13 cellular contexts compared by ENCODE assay signal in the genomic region with DNA sequence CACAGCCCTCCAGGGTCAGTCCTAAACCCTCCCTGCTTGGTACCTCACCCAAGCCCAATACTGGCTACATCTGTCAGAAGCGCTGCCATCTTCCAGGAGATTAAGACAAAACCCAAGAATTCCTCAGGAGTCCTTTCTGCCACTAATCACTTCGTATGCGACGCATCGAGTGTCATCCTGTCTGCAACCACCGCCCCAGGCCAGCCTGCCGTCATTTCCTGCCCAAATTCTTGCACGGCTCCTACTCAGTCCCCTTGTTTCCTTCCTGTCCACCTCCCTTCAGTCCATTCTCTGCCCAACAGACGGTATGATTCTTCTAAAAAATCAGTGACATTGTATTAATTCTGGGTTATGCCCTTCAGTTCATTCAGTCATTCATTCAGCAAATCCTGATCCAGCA.
DNase-seq lines count a peak whose midpoint lies in the region; ATAC-seq, FAIRE-seq and TF ChIP-seq lines count a peak whose summit lies in the region.
"Had no signal": no experiment of that assay in that cellular context is flagged by ENCODE, and none has a peak within 500 bp of the region (broad histone marks: within the 10 kb centered on the region; RNA-seq: fewer than 3 reads in every experiment).

No MANE protein-coding gene starts in this region.

- DNase-seq in activated CD8-positive, alpha-beta memory T cell treated with anti-CD3 and anti-CD28 coated beads, Interleukin-2, amount 10 ng/mL, durations not matched to agents 7 days and 5 days, result peak; percentile 83
- no peak for DNase-seq in activated CD8-positive, alpha-beta memory T cell treated with anti-CD3 and anti-CD28 coated beads, Interleukin-2, amount 50 U/mL, for 4 hours
- DNase-seq in activated CD8-positive, alpha-beta T cell treated with anti-CD3 and anti-CD28 coated beads for 36 hours, result peak; percentile 67
- peak; percentile 32 to 39 (median 38) for DNase-seq in effector memory CD8-positive, alpha-beta T cell
- peak; percentile 34 for DNase-seq in small intestine
- DNase-seq in ecto neural progenitor cell (ENCODE audit: low spot score), result no peak
- DNase-seq in NCI-H128 (lab: John Stamatoyannopoulos, UW; ENCODE audit: unreplicated experiment), result no peak
- DNase-seq in SK-N-DZ (ENCODE audit: low spot score), result no peak
- DNase-seq: Karpas-422, NCI-H2081 treated with DMSO at 0.1 percent for 48 hours, SIG-M5, WERI-Rb-1 had no signal

- peak; percentile 65 for ATAC-seq in activated CD8-positive, alpha-beta memory T cell treated with anti-CD3 and anti-CD28 coated beads, Interleukin-2, amount 10 ng/mL, durations not matched to agents 7 days and 5 days
- ATAC-seq in activated CD8-positive, alpha-beta T cell treated with anti-CD3 and anti-CD28 coated beads for 36 hours, result peak; percentile 31
- peak; percentile 44 for ATAC-seq in effector memory CD8-positive, alpha-beta T cell (replicated peaks)

- H3K27ac ChIP-seq in small intestine (ENCODE audit: low read depth in 1 of 2, low read length in 1 of 2), result peak overlapping the region; percentile 28 to 81
- H3K27ac ChIP-seq: WERI-Rb-1 had no signal

- 73 to 81% (median 76%) methylated on average over 9 of the region's 9 CpGs for WGBS in small intestine, 3 donors

- no peaks in the 10 kb centered on the region for H3K9me3 ChIP-seq in small intestine (ENCODE audit: control insufficient read depth, low read depth)

- H3K36me3 Mint-ChIP-seq in activated CD8-positive, alpha-beta memory T cell treated with anti-CD3 and anti-CD28 coated beads, Interleukin-2, amount 10 ng/mL, durations not matched to agents 7 days and 5 days, result peaks cover 69% of the 10 kb centered on the region
- peaks cover 80% of the 10 kb centered on the region for H3K36me3 Mint-ChIP-seq in activated CD8-positive, alpha-beta T cell treated with anti-CD3 and anti-CD28 coated beads for 36 hours (ENCODE audit: low read depth)
- peaks cover 66% of the 10 kb centered on the region for H3K36me3 Mint-ChIP-seq in effector memory CD8-positive, alpha-beta T cell (ENCODE audit: insufficient read depth)

- no peaks in the 10 kb centered on the region for H3K27me3 Mint-ChIP-seq in activated CD8-positive, alpha-beta memory T cell treated with anti-CD3 and anti-CD28 coated beads, Interleukin-2, amount 10 ng/mL, durations not matched to agents 7 days and 5 days
- no peaks in the 10 kb centered on the region for H3K27me3 Mint-ChIP-seq in activated CD8-positive, alpha-beta T cell treated with anti-CD3 and anti-CD28 coated beads for 36 hours
- no peaks in the 10 kb centered on the region for H3K27me3 Mint-ChIP-seq in effector memory CD8-positive, alpha-beta T cell

- H3K4me3 ChIP-seq in small intestine (ENCODE audit: low read depth in 1 of 2, low read length in 2 of 2), result peak overlapping the region in 1 of 2 donors; percentile 5

- no peaks in the 10 kb centered on the region for H3K27me3 ChIP-seq in small intestine (ENCODE audit: control insufficient read depth in 2 of 2, insufficient read depth in 2 of 2, low read length in 2 of 2)

- H3K9me3 Mint-ChIP-seq in activated CD8-positive, alpha-beta memory T cell treated with anti-CD3 and anti-CD28 coated beads, Interleukin-2, amount 10 ng/mL, durations not matched to agents 7 days and 5 days (ENCODE audit: low read depth), result no peaks in the 10 kb centered on the region
- no peaks in the 10 kb centered on the region for H3K9me3 Mint-ChIP-seq in activated CD8-positive, alpha-beta T cell treated with anti-CD3 and anti-CD28 coated beads for 36 hours
- H3K9me3 Mint-ChIP-seq in effector memory CD8-positive, alpha-beta T cell, result no peaks in the 10 kb centered on the region

- POLR2A ChIA-PET in activated CD8-positive, alpha-beta T cell treated with anti-CD3 and anti-CD28 coated beads for 36 hours (lab: Charles Lee), result interaction anchor here (0.7 to 4.1 kb wide), 4 partner anchors 15 to 114 kb away, joined by 3 to 15 read pairs (median 4); a partner anchor contains a TSS

- CTCF ChIA-PET in activated CD8-positive, alpha-beta memory T cell treated with anti-CD3 and anti-CD28 coated beads, Interleukin-2, amount 10 ng/mL, durations not matched to agents 7 days and 5 days (lab: Charles Lee), result interaction anchor here (1.0 to 2.8 kb wide), 3 partner anchors 18 to 477 kb away, joined by 3 to 7 read pairs (median 4); no protein-coding TSS in a partner anchor
- CTCF ChIA-PET in activated CD8-positive, alpha-beta T cell treated with anti-CD3 and anti-CD28 coated beads for 36 hours (lab: Charles Lee), result interaction anchor here (0.5 to 1.1 kb wide), 2 partner anchors 15 to 395 kb away, joined by 3 to 4 read pairs; no protein-coding TSS in a partner anchor

- peaks cover 10 to 23% of the 10 kb centered on the region in 2 donors for H3K36me3 ChIP-seq in small intestine (ENCODE audit: control insufficient read depth in 2 of 2, insufficient read depth in 2 of 2, low read length in 2 of 2)

- no peaks in the 10 kb centered on the region for H3K4me1 ChIP-seq in small intestine (ENCODE audit: control insufficient read depth in 2 of 2, insufficient read depth in 1 of 2, low read depth in 1 of 2, low read length in 1 of 2)

- peak overlapping the region; percentile 81 for H3K4me3 Mint-ChIP-seq in activated CD8-positive, alpha-beta memory T cell treated with anti-CD3 and anti-CD28 coated beads, Interleukin-2, amount 10 ng/mL, durations not matched to agents 7 days and 5 days
- H3K4me3 Mint-ChIP-seq in activated CD8-positive, alpha-beta T cell treated with anti-CD3 and anti-CD28 coated beads for 36 hours, result peak overlapping the region; percentile 64
- peak overlapping the region; percentile 87 to 89 for H3K4me3 Mint-ChIP-seq in effector memory CD8-positive, alpha-beta T cell

- peaks cover 74% of the 10 kb centered on the region for H3K4me1 Mint-ChIP-seq in activated CD8-positive, alpha-beta memory T cell treated with anti-CD3 and anti-CD28 coated beads, Interleukin-2, amount 10 ng/mL, durations not matched to agents 7 days and 5 days
- peaks cover 76% of the 10 kb centered on the region for H3K4me1 Mint-ChIP-seq in activated CD8-positive, alpha-beta T cell treated with anti-CD3 and anti-CD28 coated beads for 36 hours (ENCODE audit: low read depth)
- peaks cover 44 to 50% of the 10 kb centered on the region in 2 donors for H3K4me1 Mint-ChIP-seq in effector memory CD8-positive, alpha-beta T cell (ENCODE audit: low read depth in 2 of 2)

- FAIRE-seq in small intestine (lab: Jason Lieb, UNC), result no peak
- FAIRE-seq: A204.1 had no signal

- H3K27ac Mint-ChIP-seq in activated CD8-positive, alpha-beta memory T cell treated with anti-CD3 and anti-CD28 coated beads, Interleukin-2, amount 10 ng/mL, durations not matched to agents 7 days and 5 days, result peak overlapping the region; percentile 94
- H3K27ac Mint-ChIP-seq in activated CD8-positive, alpha-beta T cell treated with anti-CD3 and anti-CD28 coated beads for 36 hours, result peak overlapping the region; percentile 93
- peak overlapping the region; percentile 96 to 97 for H3K27ac Mint-ChIP-seq in effector memory CD8-positive, alpha-beta T cell

- TF ChIP-seq CTCF in activated CD8-positive, alpha-beta T cell treated with anti-CD3 and anti-CD28 coated beads for 36 hours (IDR thresholded peaks at IDR 0.05), result no peak

- intact Hi-C loops in activated CD8-positive, alpha-beta T cell treated with anti-CD3 and anti-CD28 coated beads for 36 hours (cut with micrococcal nuclease), result no loop called here

Comparison
In these comparisons a context has a peak if more than half of its experiments do, and no peak if none do; other contexts are left out.
1. DNase-seq: peak in activated CD8-positive, alpha-beta memory T cell treated with anti-CD3 and anti-CD28 coated beads, Interleukin-2, amount 10 ng/mL, durations not matched to agents 7 days and 5 days (single experiment), activated CD8-positive, alpha-beta T cell treated with anti-CD3 and anti-CD28 coated beads for 36 hours (single experiment), effector memory CD8-positive, alpha-beta T cell (3 of 3) and small intestine (single experiment); none in activated CD8-positive, alpha-beta memory T cell treated with anti-CD3 and anti-CD28 coated beads, Interleukin-2, amount 50 U/mL, for 4 hours (single experiment), ecto neural progenitor cell (single experiment), NCI-H128 (single experiment) and SK-N-DZ (single experiment).
2. Peak in every context shown above with its lines, with median percentiles within 50 percentile points of each other: ATAC-seq, H3K27ac Mint-ChIP-seq and H3K4me3 Mint-ChIP-seq.